Comparison of ENCODE assay signal across 8 cellular contexts in genomic region chr2:112764071-112765044, GRCh38. TPM values are rescaled to one million over a fixed set of nuclear protein-coding genes. Genes with fewer than 3 reads are reported as not detected.
A peak's percentile ranks its signal among the peaks of the same experiment; 100 is the strongest.
DNase-seq lines count a peak whose midpoint lies in the region; ATAC-seq and TF ChIP-seq lines count a peak whose summit lies in the region.

CKAP2L (minus strand) TSS chr2:112764609; CDS start chr2:112764598, 11 bp downstream.

- H2AFZ ChIP-seq in IMR-90 (replicated peaks; ENCODE audit: low read length, poor library complexity) (peak within 1 kb of the TSS; percentile 91), OCI-LY7 (ENCODE audit: low read length) (peak within 1 kb of the TSS; percentile 85)

- peak within 1 kb of the TSS; percentile 82 to 86 for H4K8ac ChIP-seq in IMR-90 (ENCODE audit: low read depth in 2 of 2, low read length in 2 of 2)

- ATAC-seq in GM21529 (IDR thresholded peaks at IDR 0.05; ENCODE audit: unreplicated experiment), result peak; percentile 98
- peak; percentile 99 for ATAC-seq in IMR-90 (ENCODE audit: low read depth)

- H2AK9ac ChIP-seq in IMR-90 (replicated peaks; ENCODE audit: low read depth, low read length, poor library complexity), result peak within 1 kb of the TSS; percentile 77

- intact Hi-C loops in IMR-90 (cut with micrococcal nuclease), result loop anchor here (5.0 kb wide), 1 partner anchor 118 kb away; no protein-coding TSS in a partner anchor
- intact Hi-C loops in OCI-LY7 (cut with micrococcal nuclease; ENCODE audit: unreplicated experiment), result loop anchor here (1.0 to 5.0 kb wide), 3 partner anchors 117 to 882 kb away; partner anchors contain the start of genes ANAPC1 and SLC20A1

- peak within 1 kb of the TSS; percentile 68; the same call in 1 of the 3 replicates for H2BK15ac ChIP-seq in IMR-90 (ENCODE audit: low read depth, low read length)

- peak; percentile 31; the same call in 1 of the 2 replicates for TF ChIP-seq POLR2A in IMR-90 (IDR thresholded peaks at IDR 0.05; ENCODE audit: low read depth, low read length)

- H3K9ac ChIP-seq in IMR-90 (ENCODE audit: low read depth, low read length), result peak within 1 kb of the TSS; percentile 59

- H3K36me3 ChIP-seq in IMR-90 (ENCODE audit: control insufficient read depth, insufficient read depth, low read length) (no peaks in the 10 kb centered on the region), OCI-LY7 (ENCODE audit: insufficient read depth, low read length) (peaks cover 36% of the 10 kb centered on the region)

- H3K9me2 ChIP-seq in OCI-LY7 (ENCODE audit: insufficient read depth, low read length), result no peaks in the 10 kb centered on the region

- H3K79me2 ChIP-seq in OCI-LY7 (ENCODE audit: insufficient read depth, low read depth, low read length), result peaks cover 38% of the 10 kb centered on the region

- no peaks in the 10 kb centered on the region for H4K20me1 ChIP-seq in IMR-90 (ENCODE audit: insufficient read depth, low read length)
- peaks cover 7% of the 10 kb centered on the region; the same call in 1 of the 2 replicates for H4K20me1 ChIP-seq in OCI-LY7 (ENCODE audit: insufficient read depth, low read length)

- H4K5ac ChIP-seq in IMR-90 (ENCODE audit: low read depth, low read length), result no peak within 1 kb of the TSS

- peak within 1 kb of the TSS; percentile 55; the same call in 1 of the 2 replicates for H3K56ac ChIP-seq in IMR-90 (ENCODE audit: extremely low read depth, insufficient read depth, low read length)

- H3K79me1 ChIP-seq in IMR-90 (ENCODE audit: low read depth in 1 of 2, low read length in 2 of 2), result peaks cover 15 to 57% of the 10 kb centered on the region in 2 experiments

- no peak for TF ChIP-seq CTCF in IMR-90 (conservative IDR thresholded peaks at IDR 0.05; ENCODE audit: low read depth, low read length)
- no peak; the same call in 1 of the 2 replicates for TF ChIP-seq CTCF in OCI-LY7 (conservative IDR thresholded peaks at IDR 0.05; ENCODE audit: low read length)

- H3K23ac ChIP-seq in IMR-90 (ENCODE audit: low read depth, low read length), result peak within 1 kb of the TSS; percentile 86

- no peaks in the 10 kb centered on the region; the same call in 1 of the 2 replicates for H3K4me1 ChIP-seq in IMR-90 (ENCODE audit: control insufficient read depth, insufficient read depth, low read length)
- H3K4me1 ChIP-seq in OCI-LY7 (ENCODE audit: insufficient read depth, low read length, poor library complexity, severe bottlenecking), result peaks cover 25% of the 10 kb centered on the region

- peak within 1 kb of the TSS; percentile 64 for H2AK5ac ChIP-seq in IMR-90 (ENCODE audit: low read depth, low read length)

- 0 out of 2 replicates have a peak, but pooled peaks cover 2% of the 10 kb centered on the region for H3K9me3 ChIP-seq in IMR-90 (ENCODE audit: control insufficient read depth, insufficient read depth, low read length)
- H3K9me3 ChIP-seq in OCI-LY7 (ENCODE audit: low read length), result peaks cover 9% of the 10 kb centered on the region; the same call in 1 of the 2 replicates

- in situ Hi-C loops in IMR-90 (cut with MboI; ENCODE audit: low sequenced_read_pairs), result no loop called here

- no TSS peak for BruUV-seq in IMR-90 (replicated peaks; lab: Mats Ljungman, UMichigan)
- BruUV-seq in OCI-LY7 (replicated peaks; lab: Mats Ljungman, UMichigan), result TSS peak; percentile 68

- CTCF ChIA-PET in IMR-90 (lab: Yijun Ruan, JAX), result no interaction called here
- CTCF ChIA-PET in OCI-LY7 (lab: Charles Lee; ENCODE audit: unreplicated experiment), result interaction anchor here (0.7 kb wide), 1 partner anchor 15 kb away, joined by 3 read pairs; no protein-coding TSS in a partner anchor

- peaks cover 2% of the 10 kb centered on the region; the same call in 1 of the 2 replicates for H3K9me1 ChIP-seq in IMR-90 (ENCODE audit: insufficient read depth, low read length)

- peak within 1 kb of the TSS; percentile 74 for H4K91ac ChIP-seq in IMR-90 (ENCODE audit: insufficient read depth, low read depth, low read length)

- peak within 1 kb of the TSS; percentile 54 for H3K27ac ChIP-seq in IMR-90 (ENCODE audit: insufficient read depth, low read length)
- H3K27ac ChIP-seq in OCI-LY7 (ENCODE audit: low read depth, low read length, poor library complexity, severe bottlenecking), result peak within 1 kb of the TSS; percentile 75

- H2BK20ac ChIP-seq in IMR-90 (ENCODE audit: low read depth, low read length), result no peak within 1 kb of the TSS; the same call in 1 of the 2 replicates

- no peak within 1 kb of the TSS for H3K18ac ChIP-seq in IMR-90 (ENCODE audit: low read depth, low read length)

- DNase-seq in DMS 273 (lab: John Stamatoyannopoulos, UW; ENCODE audit: unreplicated experiment) (peak; percentile 99), IMR-90 (peak; percentile 98), OCI-LY7 (ENCODE audit: low spot score) (peak; percentile 99), epidermal melanocyte (ENCODE audit: insufficient read length, low spot score) (peak; percentile 97), middle frontal gyrus (ENCODE audit: extremely low spot score, low spot score) (peak; percentile 91)
- DNase-seq in activated CD8-positive, alpha-beta memory T cell treated with anti-CD3 and anti-CD28 coated beads, Interleukin-2, amount 50 U/mL, for 48 hours, result peak; percentile 94
- DNase-seq in stimulated activated CD8-positive, alpha-beta memory T cell treated with anti-CD3 and anti-CD28 coated beads, Interleukin-2, amount 100 ng/mL, for 1 hour (ENCODE audit: low read depth in 2 of 2), result peak; percentile 89 to 91

- 0% methylated on average over 67 of the region's 79 CpGs; no CpG with 5 or more reads in 1 of the 2 experiments for WGBS in IMR-90 (ENCODE audit: extremely low coverage in 2 of 2, insufficient read length in 1 of 2), 2 experiments

- H3K4me2 ChIP-seq in IMR-90 (ENCODE audit: low read depth, low read length) (peak within 1 kb of the TSS; percentile 98), OCI-LY7 (ENCODE audit: low read length) (peak within 1 kb of the TSS; percentile 90)

- peak within 1 kb of the TSS; percentile 26 for H2BK5ac ChIP-seq in IMR-90 (ENCODE audit: low read depth, low read length, poor library complexity, severe bottlenecking)

- peak within 1 kb of the TSS; percentile 85 for H3K14ac ChIP-seq in IMR-90 (replicated peaks; ENCODE audit: low read depth, low read length)

- dilution Hi-C loops in IMR-90 (cut with HindIII; ENCODE audit: low sequenced_read_pairs, unreplicated experiment), result no loop called here

- TF ChIP-seq RAD21 in IMR-90 (IDR thresholded peaks at IDR 0.05; ENCODE audit: low read length), result no peak

- H3K4ac ChIP-seq in IMR-90 (ENCODE audit: low read depth, low read length), result peak within 1 kb of the TSS; percentile 75

- no peaks in the 10 kb centered on the region for H3K27me3 ChIP-seq in IMR-90 (ENCODE audit: control insufficient read depth, insufficient read depth, low read length)

- H3K4me3 ChIP-seq in IMR-90 (ENCODE audit: insufficient read depth, low read depth, low read length) (peak within 1 kb of the TSS; percentile 79), OCI-LY7 (ENCODE audit: low read depth, low read length, poor library complexity, severe bottlenecking) (peak within 1 kb of the TSS; percentile 82)

- H2BK120ac ChIP-seq in IMR-90 (ENCODE audit: low read depth, low read length), result peak within 1 kb of the TSS; percentile 61; the same call in 1 of the 2 replicates

- POLR2A ChIA-PET in IMR-90 (lab: Charles Lee; ENCODE audit: unreplicated experiment), result no interaction called here
- POLR2A ChIA-PET in OCI-LY7 (lab: Charles Lee), result interaction anchor here (0.6 to 1.0 kb wide), 3 partner anchors 27 to 119 kb away, joined by 3 to 4 read pairs (median 3); no protein-coding TSS in a partner anchor

TF ChIP-seq in IMR-90, 13 proteins besides CTCF, POLR2A, EP300 and RAD21:
- TF ChIP-seq ELK1 (IDR thresholded peaks at IDR 0.05; ENCODE audit: borderline replicate concordance, low read depth, low read length), result no peak
- no peak for TF ChIP-seq CEBPB (IDR thresholded peaks at IDR 0.05; ENCODE audit: low read depth, low read length)
- 0 out of 2 replicates have a peak, but pooled peaks have one; percentile 33 for TF ChIP-seq CHD1 (IDR thresholded peaks at IDR 0.05; ENCODE audit: low read depth, low read length)
- TF ChIP-seq RCOR1 (IDR thresholded peaks at IDR 0.05; ENCODE audit: insufficient replicate concordance, low read length), result no peak
- TF ChIP-seq NFE2L2 (IDR thresholded peaks at IDR 0.05; ENCODE audit: low read depth, low read length), result no peak
- no peak for TF ChIP-seq RFX5 (IDR thresholded peaks at IDR 0.05; ENCODE audit: low read depth, low read length)
- TF ChIP-seq FOS (IDR thresholded peaks at IDR 0.05; ENCODE audit: low read depth, low read length), result peak; percentile 19; the same call in 1 of the 2 replicates
- TF ChIP-seq MAZ (IDR thresholded peaks at IDR 0.05; ENCODE audit: borderline replicate concordance, low read depth, low read length), result peak; percentile 63; the same call in 1 of the 2 replicates
- peak; percentile 57; the same call in 1 of the 2 replicates for TF ChIP-seq BHLHE40 (IDR thresholded peaks at IDR 0.05; ENCODE audit: low read depth, low read length)
- peak; percentile 100 for TF ChIP-seq MXI1 (IDR thresholded peaks at IDR 0.05; ENCODE audit: borderline replicate concordance, low read depth, low read length)
- TF ChIP-seq MAFK (IDR thresholded peaks at IDR 0.05; ENCODE audit: low read depth, low read length), result no peak
- 0 out of 2 replicates have a peak, but pooled peaks have one; percentile 7 for TF ChIP-seq USF2 (IDR thresholded peaks at IDR 0.05; ENCODE audit: low read depth, low read length)
- TF ChIP-seq SMC3 (IDR thresholded peaks at IDR 0.05; ENCODE audit: low read depth, low read length), result no peak

RNA-seq across cellular contexts. Expression of gene CKAP2L, which starts in this region (rescaled TPM):
- total RNA-seq in IMR-90 (2012; rRNA removed) (9.9 and 13.3 TPM in 2 replicates), OCI-LY7 (2022) (61.8 and 77.3 TPM in 2 replicates)
- polyA plus RNA-seq in IMR-90 (2012; rRNA removed), result 6.3 and 6.4 TPM in 2 replicates
- polyA plus RNA-seq in IMR-90 (2012; cell fraction: cytosol; rRNA removed), result 0.43 and 0.55 TPM in 2 replicates
- 0.50 and 2.0 TPM in 2 replicates for polyA plus RNA-seq in IMR-90 (2012; cell fraction: nucleus; rRNA removed; ENCODE audit: low replicate concordance)
- total RNA-seq in OCI-LY7 (2014; rRNA removed; shearing (Covaris generic)), result 28.8 and 31.8 TPM in 2 replicates

Comparison
In these comparisons a context has a peak if more than half of its experiments do, and no peak if none do; other contexts are left out.
1. Peak in every context shown above with its lines: DNase-seq, ATAC-seq, H3K4me3 ChIP-seq and H3K27ac ChIP-seq.